22 cellular contexts compared by ENCODE assay signal in the genomic region with DNA sequence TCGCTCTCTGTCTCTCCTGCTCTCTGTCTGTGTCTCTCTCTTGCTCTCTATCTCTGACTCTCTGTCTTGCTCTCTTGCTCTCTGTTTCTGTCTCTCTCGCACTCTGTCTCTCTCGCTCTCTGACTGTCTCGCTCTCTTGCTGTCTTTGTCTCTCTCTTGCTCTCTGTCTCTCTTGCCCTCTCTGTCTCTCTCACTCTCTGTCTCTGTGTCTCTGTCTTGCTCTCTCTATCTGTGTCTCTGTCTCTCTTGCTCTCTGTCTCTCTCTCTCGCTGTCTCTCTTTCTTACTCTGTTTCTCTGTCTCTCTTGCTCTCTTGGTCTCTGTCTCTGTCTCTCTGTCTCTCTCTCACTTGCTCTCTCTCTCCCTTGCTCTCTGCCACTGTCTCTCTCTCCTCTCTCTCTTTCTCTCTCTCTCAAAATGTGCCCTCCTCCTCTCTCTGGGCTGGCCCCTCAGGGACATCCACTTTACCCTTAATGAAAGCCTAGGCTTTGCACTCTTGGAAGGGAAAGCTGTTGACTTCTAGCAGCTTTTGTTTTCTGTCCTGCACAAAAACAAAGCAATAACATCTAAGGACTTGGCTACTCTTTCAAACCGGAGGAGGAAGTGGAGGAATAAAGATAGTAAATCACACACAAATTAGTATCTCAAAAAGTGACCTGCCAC.
DNase-seq lines count a peak whose midpoint lies in the region; ATAC-seq and TF ChIP-seq lines count a peak whose summit lies in the region.
"Had no signal": no experiment of that assay in that cellular context is flagged by ENCODE, and none has a peak within 500 bp of the region (broad histone marks: within the 10 kb centered on the region; RNA-seq: fewer than 3 reads in every experiment).

No MANE protein-coding gene starts in this region.

- H2BK5ac ChIP-seq in neuronal stem cell (ENCODE audit: low read length) = no peak overlapping the region

- TF ChIP-seq CTCF in DOHH2 (IDR thresholded peaks at IDR 0.05; ENCODE audit: low read depth, low read length, poor library complexity, severe bottlenecking) = no peak

- no peak for ATAC-seq in GM18907 (IDR thresholded peaks at IDR 0.05; ENCODE audit: unreplicated experiment)
- no peak for ATAC-seq in GM21515 (IDR thresholded peaks at IDR 0.05; ENCODE audit: unreplicated experiment)
- ATAC-seq: HepG2, K562, Panc1 had no signal

- no peak overlapping the region for H2BK15ac ChIP-seq in neuronal stem cell (ENCODE audit: low read length)

- no peak overlapping the region for H3K4ac ChIP-seq in neuronal stem cell (ENCODE audit: low read length)

- H2BK12ac ChIP-seq in neuronal stem cell (ENCODE audit: low read length) = no peak overlapping the region

- no peaks in the 10 kb centered on the region for H3F3A ChIP-seq in DOHH2 (ENCODE audit: control insufficient read depth, insufficient read depth)

- DNase-seq in NCI-H1436 treated with DMSO at 0.1 percent for 48 hours (lab: John Stamatoyannopoulos, UW) = peak; percentile 29
- peak; percentile 22 for DNase-seq in germinal center (ENCODE audit: low spot score)
- DNase-seq in neuronal stem cell (ENCODE audit: low spot score) = no peak
- DNase-seq in COLO829 (ENCODE audit: low spot score) = no peak
- no peak for DNase-seq in activated effector memory CD4-positive, alpha-beta T cell treated with anti-CD3 and anti-CD28 coated beads, Interleukin-2, amount 50 U/mL, for 16 hours
- DNase-seq: CD4-positive, alpha-beta T cell; EL; GF-D8; H7; NCI-H1092; NCI-H2029 treated with DMSO at 0.1 percent for 48 hours; NCI-H69; SIG-M5; SK-N-SH had no signal

- no peaks in the 10 kb centered on the region for H3K9me2 ChIP-seq in DOHH2 (replicated peaks; ENCODE audit: control insufficient read depth, low read length)
- H3K9me2 ChIP-seq: SK-N-SH had no signal

- H3K9ac ChIP-seq in neuronal stem cell (ENCODE audit: low read depth, low read length, poor library complexity) = no peak overlapping the region
- H3K9ac ChIP-seq: BLaER1, SK-N-SH had no signal

- H3K36me3 ChIP-seq in DOHH2 (ENCODE audit: control insufficient read depth, low read length) = no peaks in the 10 kb centered on the region
- peaks cover 0 to 1% of the 10 kb centered on the region in 2 donors for H3K36me3 ChIP-seq in neuronal stem cell (replicated peaks in 1 of 2; ENCODE audit: control insufficient read depth in 2 of 2, insufficient read depth in 2 of 2, low read length in 2 of 2)
- H3K36me3 ChIP-seq: BLaER1 had no signal

- no peak overlapping the region for H3K23ac ChIP-seq in neuronal stem cell (ENCODE audit: low read depth, low read length, poor library complexity)

- peak overlapping the region; percentile 9 for H3K18ac ChIP-seq in neuronal stem cell (ENCODE audit: low read length)

- H4K20me1 ChIP-seq in DOHH2 (ENCODE audit: control insufficient read depth, insufficient read depth, low read depth, low read length) = no peaks in the 10 kb centered on the region
- H4K20me1 ChIP-seq: BLaER1 had no signal

- no peaks in the 10 kb centered on the region for H3K79me2 ChIP-seq in DOHH2 (ENCODE audit: control insufficient read depth, low read length)

- H3K4me3 ChIP-seq in DOHH2 (ENCODE audit: low read length) (peak overlapping the region; percentile 13; the same call in 1 of the 2 replicates), neuronal stem cell (ENCODE audit: low read length in 2 of 2) (no peak overlapping the region)
- H3K4me3 ChIP-seq: BLaER1, K562 had no signal

- no CpG with 5 or more reads among the region's 6 CpGs for WGBS in neuronal stem cell (ENCODE audit: extremely low coverage in 2 of 2, insufficient read length in 2 of 2, insufficient replicate concordance in 1 of 2), 2 donors

- no peaks in the 10 kb centered on the region for H3K9me3 ChIP-seq in DOHH2 (ENCODE audit: control insufficient read depth, insufficient read depth, low read length)
- H3K9me3 ChIP-seq in neuronal stem cell (replicated peaks in 1 of 2; ENCODE audit: control insufficient read depth in 2 of 2, insufficient read depth in 1 of 2, low read depth in 1 of 2, low read length in 2 of 2) = peaks cover 0 to 2% of the 10 kb centered on the region in 2 donors
- H3K9me3 ChIP-seq: BLaER1, SK-N-SH had no signal

- H2AK5ac ChIP-seq in neuronal stem cell (ENCODE audit: low read depth, low read length) = no peak overlapping the region

- H3K27me3 ChIP-seq in DOHH2 (ENCODE audit: control insufficient read depth, low read length) (peaks cover 24% of the 10 kb centered on the region), neuronal stem cell (ENCODE audit: control insufficient read depth in 3 of 3, insufficient read depth in 3 of 3, low read depth in 1 of 3, low read length in 3 of 3) (peaks cover 0 to 2% (median 0%) of the 10 kb centered on the region in 3 experiments)
- H3K27me3 ChIP-seq: BLaER1 had no signal

- H4K91ac ChIP-seq in neuronal stem cell (ENCODE audit: low read depth, low read length, poor library complexity) = no peak overlapping the region

- no peak overlapping the region for H3K14ac ChIP-seq in neuronal stem cell (ENCODE audit: low read length)

- H3K4me1 ChIP-seq in DOHH2 (ENCODE audit: control insufficient read depth, low read length) = peaks cover 14% of the 10 kb centered on the region
- peaks cover 0 to 3% of the 10 kb centered on the region in 2 donors for H3K4me1 ChIP-seq in neuronal stem cell (ENCODE audit: control insufficient read depth in 2 of 2, insufficient read depth in 1 of 2, low read depth in 1 of 2, low read length in 2 of 2)
- H3K4me1 ChIP-seq: BLaER1 had no signal

- no peak overlapping the region for H4K8ac ChIP-seq in neuronal stem cell (ENCODE audit: low read depth, low read length)

- no peak overlapping the region for H2AFZ ChIP-seq in neuronal stem cell (ENCODE audit: low read length)

- H2BK120ac ChIP-seq in neuronal stem cell (ENCODE audit: low read depth, low read length) = no peak overlapping the region

- H3K27ac ChIP-seq in DOHH2 (ENCODE audit: low read depth, low read length) = no peak overlapping the region
- H3K27ac ChIP-seq in neuronal stem cell (replicated peaks; ENCODE audit: low read length) = no peak overlapping the region
- H3K27ac ChIP-seq: BLaER1, HL-60 had no signal

- H3K79me1 ChIP-seq in neuronal stem cell (ENCODE audit: low read depth, low read length) = no peaks in the 10 kb centered on the region

- H3K4me2 ChIP-seq in DOHH2 (ENCODE audit: low read length) = peak overlapping the region; percentile 39
- H3K4me2 ChIP-seq in neuronal stem cell (ENCODE audit: insufficient read depth, low read length, poor library complexity, severe bottlenecking) = no peak overlapping the region
- H3K4me2 ChIP-seq: BLaER1, SK-N-SH had no signal

Comparison
In these comparisons a context has a peak if more than half of its experiments do, and no peak if none do; other contexts are left out.
1. DNase-seq: peak in NCI-H1436 treated with DMSO at 0.1 percent for 48 hours (single experiment) and germinal center (single experiment); none in neuronal stem cell (single experiment), COLO829 (single experiment) and activated effector memory CD4-positive, alpha-beta T cell treated with anti-CD3 and anti-CD28 coated beads, Interleukin-2, amount 50 U/mL, for 16 hours (single experiment).